Comparison of ENCODE assay signal across 8 cellular contexts in genomic region chr17:75516619-75517276, GRCh38. TPM values are rescaled to one million over a fixed set of nuclear protein-coding genes. Genes with fewer than 3 reads are reported as not detected.
DNase-seq lines count a peak whose midpoint lies in the region; ATAC-seq and TF ChIP-seq lines count a peak whose summit lies in the region.

No MANE protein-coding gene starts in this region.

- DNase-seq in AG04450 (ENCODE audit: low read depth, low spot score) (no peak), T-helper 22 cell (ENCODE audit: low read depth) (peak; percentile 9), dorsolateral prefrontal cortex (no peak), mucosa of descending colon (peak; percentile 59 to 74 (median 72)), upper lobe of right lung (peak; percentile 76), cortex of kidney (lab: John Stamatoyannopoulos, UW) (no peak)

- H3K4me1 ChIP-seq in mucosa of descending colon (ENCODE audit: low read depth) (peaks cover 28% of the 10 kb centered on the region), upper lobe of right lung (peaks cover 25% of the 10 kb centered on the region)

- H3K9me3 ChIP-seq in AG04450 (ENCODE audit: control insufficient read depth, insufficient read depth, low read length), result no peaks in the 10 kb centered on the region; the same call in 1 of the 2 replicates
- no peaks in the 10 kb centered on the region for H3K9me3 ChIP-seq in mucosa of descending colon
- H3K9me3 ChIP-seq in upper lobe of right lung, result no peaks in the 10 kb centered on the region

- H3K27ac ChIP-seq in AG04450 (ENCODE audit: low read depth, low read length) (no peak overlapping the region), dorsolateral prefrontal cortex (peak overlapping the region in 42 of 59 donors; percentile 20 to 99 (median 68)), upper lobe of right lung (peak overlapping the region; percentile 68)

- CTCF ChIA-PET in AG04450 (lab: Charles Lee), result interaction anchor here (0.6 to 1.3 kb wide), 19 partner anchors 12 to 517 kb away, joined by 3 to 10 read pairs (median 3); partner anchors contain the start of genes GRB2 and SMIM5

- POLR2A ChIA-PET in AG04450 (lab: Yijun Ruan, JAX), result interaction anchor here (0.6 to 1.5 kb wide), 11 partner anchors 8 to 529 kb away, joined by 3 to 8 read pairs (median 3); partner anchors contain the start of genes GRB2, LLGL2, RECQL5 and SAP30BP

- no peaks in the 10 kb centered on the region for H3K36me3 ChIP-seq in mucosa of descending colon (ENCODE audit: low read depth)
- H3K36me3 ChIP-seq in upper lobe of right lung, result peaks cover 9% of the 10 kb centered on the region

- no peak for TF ChIP-seq CTCF in AG04450 (IDR thresholded peaks at IDR 0.05; ENCODE audit: low read depth, low read length)
- no peak for TF ChIP-seq CTCF in dorsolateral prefrontal cortex (IDR thresholded peaks at IDR 0.05 in 54 of 56, conservative IDR thresholded peaks at IDR 0.05 in 2 of 56; ENCODE audit: low read depth in 1 of 56, partially characterized antibody in 56 of 56)
- TF ChIP-seq CTCF in mucosa of descending colon (IDR thresholded peaks at IDR 0.05), result no peak
- TF ChIP-seq CTCF in upper lobe of right lung (IDR thresholded peaks at IDR 0.05), result no peak

- peak overlapping the region; percentile 73 for H3K4me3 ChIP-seq in AG04450 (ENCODE audit: low read depth, low read length)
- H3K4me3 ChIP-seq in dorsolateral prefrontal cortex, result peak overlapping the region; percentile 55 to 98 (median 89)
- peak overlapping the region; percentile 94 for H3K4me3 ChIP-seq in mucosa of descending colon
- H3K4me3 ChIP-seq in upper lobe of right lung, result peak overlapping the region; percentile 87

- ATAC-seq in GM19035 (IDR thresholded peaks at IDR 0.05; ENCODE audit: unreplicated experiment), result peak; percentile 18
- ATAC-seq in HG03196 (IDR thresholded peaks at IDR 0.05; ENCODE audit: unreplicated experiment), result peak; percentile 10
- ATAC-seq in mucosa of descending colon, result peak; percentile 1
- ATAC-seq in upper lobe of right lung, result no peak

- intact Hi-C loops in dorsolateral prefrontal cortex (cut with DNase I) (loop anchor here (1.0 to 10.0 kb wide), 7 partner anchors 59 to 192 kb away; partner anchors contain the start of genes TMEM94 (in 2 of the 2) and GRB2 (in 1 of the 2)), mucosa of descending colon (cut with DNase I, micrococcal nuclease) (loop anchor here (2.0 to 10.0 kb wide), 2 partner anchors 88 to 92 kb away; no protein-coding TSS in a partner anchor), upper lobe of right lung (cut with DNase I) (loop anchor here (10.0 kb wide), 1 partner anchor 92 kb away; no protein-coding TSS in a partner anchor)

- no peaks in the 10 kb centered on the region for H3K27me3 ChIP-seq in AG04450 (ENCODE audit: control insufficient read depth, insufficient read depth, low read length)
- no peaks in the 10 kb centered on the region for H3K27me3 ChIP-seq in dorsolateral prefrontal cortex
- no peaks in the 10 kb centered on the region for H3K27me3 ChIP-seq in upper lobe of right lung

RNA-seq across cellular contexts. Expression of gene TSEN54, which starts 0.4 kb away (rescaled TPM):
- 8.8 and 10.9 TPM in 2 replicates for polyA plus RNA-seq in AG04450 (2011; rRNA removed)
- 9.4 and 10.8 TPM in 2 replicates for polyA minus RNA-seq in AG04450 (2011; rRNA and poly(A)+ RNA removed)
- total RNA-seq in dorsolateral prefrontal cortex (10 to 100 TPM; 14.4 to 45.4 (median 27.2) TPM), mucosa of descending colon (10 to 100 TPM; 26.3 to 38.0 (median 28.7) TPM), upper lobe of right lung (21.6 TPM)

RNA-seq across cellular contexts. Expression of gene CASKIN2, which starts 1.4 kb away (rescaled TPM):
- 1.9 and 2.8 TPM in 2 replicates for polyA plus RNA-seq in AG04450 (2011; rRNA removed)
- 7.0 and 7.4 TPM in 2 replicates for polyA minus RNA-seq in AG04450 (2011; rRNA and poly(A)+ RNA removed)
- 10 to 100 TPM; 23.3 to 80.3 (median 41.6) TPM for total RNA-seq in dorsolateral prefrontal cortex
- 10 to 100 TPM; 27.8 to 44.5 (median 33.8) TPM for total RNA-seq in mucosa of descending colon
- total RNA-seq in upper lobe of right lung, result 101 TPM

RNA-seq across cellular contexts. Expression of gene LLGL2, which starts 8.7 kb away (rescaled TPM):
- polyA plus RNA-seq in AG04450 (2011; rRNA removed), result 0.19 and 0.24 TPM in 2 replicates
- 0.69 TPM in 1 of 2 replicates, not detected in the other for polyA minus RNA-seq in AG04450 (2011; rRNA and poly(A)+ RNA removed)
- total RNA-seq in dorsolateral prefrontal cortex (10 to 100 TPM in 65 of 120 experiments, 1 to 10 TPM in 55; 3.2 to 31.5 (median 10.6) TPM), mucosa of descending colon (100 to 1,000 TPM; 269 to 590 (median 405) TPM), upper lobe of right lung (133 TPM)

Comparison
In these comparisons a context has a peak if more than half of its experiments do, and no peak if none do; other contexts are left out.
1. DNase-seq: peak in T-helper 22 cell (single experiment), mucosa of descending colon (3 of 3) and upper lobe of right lung (single experiment); none in AG04450 (single experiment), dorsolateral prefrontal cortex (0 of 10) and cortex of kidney (single experiment).
2. Peak in every context shown above with its lines, with median percentiles within 50 percentile points of each other: H3K4me3 ChIP-seq.